ENCODE assay signal across 24 cellular contexts in genomic region chr15:22915866-22916515, GRCh38.
"Had no signal": no experiment of that assay in that cellular context is flagged by ENCODE, and none has a peak within 500 bp of the region (broad histone marks: within the 10 kb centered on the region; RNA-seq: fewer than 3 reads in every experiment).

No MANE protein-coding gene starts in this region.

- H3K9me3 ChIP-seq: gastroesophageal sphincter, heart right ventricle, prostate gland, suprapubic skin had no signal

- DNase-seq: activated CD4-positive, alpha-beta memory T cell treated with anti-CD3 and anti-CD28 coated beads for 36 hours; activated CD4-positive, alpha-beta T cell treated with anti-CD3 and anti-CD28 coated beads for 4 hours; activated T-cell treated with anti-CD3 and anti-CD28 coated beads for 4 hours; effector memory CD8-positive, alpha-beta T cell; erythroblast; heart right ventricle; kidney glomerular epithelial cell; left ventricle myocardium superior; mesendoderm; naive thymus-derived CD8-positive, alpha-beta T cell; occipital lobe; right cardiac atrium; stimulated activated CD4-positive, alpha-beta T cell treated with anti-CD3 and anti-CD28 coated beads, Interleukin-15, amount 100 ng/mL, for 24 hours; stimulated activated CD4-positive, alpha-beta T cell treated with anti-CD3 and anti-CD28 coated beads, Interleukin-2, amount 100 ng/mL, for 48 hours; stimulated activated naive CD8-positive, alpha-beta T cell treated with anti-CD3 and anti-CD28 coated beads, Interleukin-15, amount 100 ng/mL, for 72 hours; SW 1271; T-helper 2 cell had no signal

- H3K4me3 ChIP-seq: gastroesophageal sphincter, heart right ventricle, prostate gland, skin epidermis, suprapubic skin had no signal

- H3K4me1 Mint-ChIP-seq: naive thymus-derived CD8-positive, alpha-beta T cell; stimulated activated naive CD8-positive, alpha-beta T cell treated with anti-CD3 and anti-CD28 coated beads, Interleukin-15, amount 100 ng/mL, for 72 hours had no signal

- H3K27ac Mint-ChIP-seq: activated CD4-positive, alpha-beta memory T cell treated with anti-CD3 and anti-CD28 coated beads for 36 hours; activated naive CD8-positive, alpha-beta T cell; activated T-helper 1 cell treated with anti-CD3 and anti-CD28 coated beads, Interleukin-12 subunit alpha, Interleukin-12 subunit beta, Interleukin-2, Interleukin-4 antibody, amounts not matched to agents 30 ng/mL and 10 ng/mL and 1 ng/mL, durations not matched to agents 14 hours and 24 hours and 36 hours; effector memory CD8-positive, alpha-beta T cell; naive thymus-derived CD8-positive, alpha-beta T cell; type B pancreatic cell had no signal

- H3K27me3 Mint-ChIP-seq: activated CD4-positive, alpha-beta memory T cell treated with anti-CD3 and anti-CD28 coated beads for 36 hours; activated naive CD8-positive, alpha-beta T cell; effector memory CD8-positive, alpha-beta T cell; naive thymus-derived CD8-positive, alpha-beta T cell; stimulated activated naive CD8-positive, alpha-beta T cell treated with anti-CD3 and anti-CD28 coated beads, Interleukin-15, amount 100 ng/mL, for 72 hours; type B pancreatic cell had no signal

- H3K9me3 Mint-ChIP-seq: activated CD4-positive, alpha-beta memory T cell treated with anti-CD3 and anti-CD28 coated beads for 36 hours; activated T-helper 1 cell treated with anti-CD3 and anti-CD28 coated beads, Interleukin-12 subunit alpha, Interleukin-12 subunit beta, Interleukin-2, Interleukin-4 antibody, amounts not matched to agents 30 ng/mL and 10 ng/mL and 1 ng/mL, durations not matched to agents 14 hours and 24 hours and 36 hours; effector memory CD8-positive, alpha-beta T cell; naive thymus-derived CD8-positive, alpha-beta T cell; stimulated activated naive CD8-positive, alpha-beta T cell treated with anti-CD3 and anti-CD28 coated beads, Interleukin-15, amount 100 ng/mL, for 72 hours; type B pancreatic cell had no signal

- H3K4me3 Mint-ChIP-seq: activated CD4-positive, alpha-beta memory T cell treated with anti-CD3 and anti-CD28 coated beads for 36 hours; activated naive CD8-positive, alpha-beta T cell; activated T-helper 1 cell treated with anti-CD3 and anti-CD28 coated beads, Interleukin-12 subunit alpha, Interleukin-12 subunit beta, Interleukin-2, Interleukin-4 antibody, amounts not matched to agents 30 ng/mL and 10 ng/mL and 1 ng/mL, durations not matched to agents 14 hours and 24 hours and 36 hours; effector memory CD8-positive, alpha-beta T cell; naive thymus-derived CD8-positive, alpha-beta T cell; stimulated activated naive CD8-positive, alpha-beta T cell treated with anti-CD3 and anti-CD28 coated beads, Interleukin-15, amount 100 ng/mL, for 72 hours; type B pancreatic cell had no signal

- H3K36me3 Mint-ChIP-seq: activated naive CD8-positive, alpha-beta T cell; naive thymus-derived CD8-positive, alpha-beta T cell had no signal

- H3K27ac ChIP-seq: gastroesophageal sphincter, heart right ventricle, prostate gland, skin epidermis, suprapubic skin had no signal

- H3K27me3 ChIP-seq: gastroesophageal sphincter, heart right ventricle, suprapubic skin had no signal

- H3K4me1 ChIP-seq: heart right ventricle, prostate gland, suprapubic skin had no signal
